20 cellular contexts compared by ENCODE assay signal in genomic region chr1:91633438-91633837, GRCh38.
A peak's percentile ranks its signal among the peaks of the same experiment; 100 is the strongest.
DNase-seq lines count a peak whose midpoint lies in the region; ATAC-seq, FAIRE-seq and TF ChIP-seq lines count a peak whose summit lies in the region.
"Had no signal": no experiment of that assay in that cellular context is flagged by ENCODE, and none has a peak within 500 bp of the region (broad histone marks: within the 10 kb centered on the region; RNA-seq: fewer than 3 reads in every experiment).

No MANE protein-coding gene starts in this region.

- H3K18ac ChIP-seq in trophoblast cell (ENCODE audit: low read length): no peak overlapping the region

- TF ChIP-seq RAD21 in HCT116 (IDR thresholded peaks at IDR 0.05; ENCODE audit: low read depth) (no peak), K562 (CRISPR knock-in tag; conservative IDR thresholded peaks at IDR 0.05 in 1 of 2, IDR thresholded peaks at IDR 0.05 in 1 of 2) (no peak)

- no peaks in the 10 kb centered on the region for H3K9me1 ChIP-seq in K562 (ENCODE audit: control insufficient read depth, insufficient read depth, low read length)

- in situ Hi-C loops in K562 (cut with MboI): no loop called here

- H2BK12ac ChIP-seq in trophoblast cell (ENCODE audit: low read length): no peak overlapping the region

- H3K4ac ChIP-seq in trophoblast cell (ENCODE audit: low read depth, low read length): no peak overlapping the region

- H2AFZ ChIP-seq in HCT116 (ENCODE audit: low read depth, low read length, poor library complexity, severe bottlenecking): no peak overlapping the region
- peak overlapping the region; percentile 33; the same call in 1 of the 2 replicates for H2AFZ ChIP-seq in K562 (ENCODE audit: low read depth, low read length)
- no peak overlapping the region for H2AFZ ChIP-seq in trophoblast cell (ENCODE audit: insufficient read depth, low read length, poor library complexity)

- no peak overlapping the region for H3K27ac Mint-ChIP-seq in CD14-positive monocyte
- H3K27ac Mint-ChIP-seq in activated CD4-positive, alpha-beta T cell treated with anti-CD3 and anti-CD28 coated beads, Interleukin-2, amount 10 ng/mL, durations not matched to agents 24 days and 14 days: no peak overlapping the region
- H3K27ac Mint-ChIP-seq: B cell, HFFc6 had no signal

- no peak overlapping the region for H3K14ac ChIP-seq in trophoblast cell (ENCODE audit: low read length)

- no peaks in the 10 kb centered on the region for H3K4me1 ChIP-seq in HCT116 (ENCODE audit: control insufficient read depth in 1 of 2, insufficient read depth in 2 of 2, low read length in 2 of 2)
- H3K4me1 ChIP-seq in K562 (replicated peaks in 1 of 2; ENCODE audit: control insufficient read depth in 2 of 2, insufficient read depth in 2 of 2, low read length in 2 of 2): no peaks in the 10 kb centered on the region
- peaks cover 17% of the 10 kb centered on the region; the same call in 1 of the 2 replicates for H3K4me1 ChIP-seq in iPS-20b (ENCODE audit: insufficient read depth, low read length)
- no peaks in the 10 kb centered on the region for H3K4me1 ChIP-seq in trophoblast cell (ENCODE audit: control insufficient read depth in 1 of 2, insufficient read depth in 2 of 2, low read length in 2 of 2)
- H3K4me1 ChIP-seq in gastroesophageal sphincter: no peaks in the 10 kb centered on the region

- H3K9ac ChIP-seq in HCT116 (ENCODE audit: low read length) (no peak overlapping the region), K562 (ENCODE audit: insufficient read depth in 1 of 2, low read depth in 2 of 2, low read length in 2 of 2) (no peak overlapping the region), iPS-20b (ENCODE audit: low read depth, low read length) (no peak overlapping the region), trophoblast cell (ENCODE audit: low read length) (no peak overlapping the region)

- peak; percentile 51 for FAIRE-seq in K562 (lab: Jason Lieb, UNC)
- FAIRE-seq: A204.1, D721Med, GM12891, H54, HepG2 had no signal

- no peaks in the 10 kb centered on the region for H3K36me3 Mint-ChIP-seq in CD14-positive monocyte
- no peaks in the 10 kb centered on the region for H3K36me3 Mint-ChIP-seq in activated CD4-positive, alpha-beta T cell treated with anti-CD3 and anti-CD28 coated beads, Interleukin-2, amount 10 ng/mL, durations not matched to agents 24 days and 14 days (ENCODE audit: low read depth)
- H3K36me3 Mint-ChIP-seq: CD4-positive, alpha-beta memory T cell had no signal

- H3K4me3 ChIP-seq in HCT116 (replicated peaks in 1 of 2; ENCODE audit: low read depth in 1 of 2, low read length in 2 of 2): no peak overlapping the region
- H3K4me3 ChIP-seq in K562: no peak overlapping the region
- H3K4me3 ChIP-seq in iPS-20b (ENCODE audit: low read length): no peak overlapping the region
- H3K4me3 ChIP-seq in trophoblast cell (ENCODE audit: low read depth, low read length): no peak overlapping the region
- no peak overlapping the region for H3K4me3 ChIP-seq in gastroesophageal sphincter

- no peaks in the 10 kb centered on the region for H3K27me3 ChIP-seq in HCT116 (ENCODE audit: insufficient read depth, low read length)
- no peaks in the 10 kb centered on the region for H3K27me3 ChIP-seq in K562 (ENCODE audit: control insufficient read depth in 2 of 2, insufficient read depth in 2 of 2, low read length in 2 of 2)
- no peaks in the 10 kb centered on the region for H3K27me3 ChIP-seq in iPS-20b (ENCODE audit: insufficient read depth, low read length)
- H3K27me3 ChIP-seq in trophoblast cell (ENCODE audit: insufficient read depth, low read length): no peaks in the 10 kb centered on the region
- H3K27me3 ChIP-seq in gastroesophageal sphincter: no peaks in the 10 kb centered on the region

- H3K23ac ChIP-seq in trophoblast cell (ENCODE audit: low read length): no peak overlapping the region

- no peaks in the 10 kb centered on the region for H3K79me2 ChIP-seq in HCT116 (ENCODE audit: insufficient read depth, low read length)
- no peaks in the 10 kb centered on the region for H3K79me2 ChIP-seq in K562 (ENCODE audit: control insufficient read depth, insufficient read depth, low read length)
- H3K79me2 ChIP-seq in trophoblast cell (ENCODE audit: control insufficient read depth, insufficient read depth, low read length, poor library complexity): no peaks in the 10 kb centered on the region

- TF ChIP-seq POLR2A in HCT116 (IDR thresholded peaks at IDR 0.05; ENCODE audit: borderline replicate concordance, extremely low read depth, insufficient read depth, insufficient read length): no peak
- no peak for TF ChIP-seq POLR2A in K562 (conservative IDR thresholded peaks at IDR 0.05)
- TF ChIP-seq POLR2A in gastroesophageal sphincter (IDR thresholded peaks at IDR 0.05): no peak

- no peak for DNase-seq in HCT116 (ENCODE audit: low read depth, low spot score)
- DNase-seq in K562 (ENCODE audit: extremely low read depth in 1 of 4, low spot score in 3 of 4): no peak
- DNase-seq in trophoblast cell: no peak
- no peak for DNase-seq in CD14-positive monocyte (ENCODE audit: low spot score)
- no peak for DNase-seq in activated CD4-positive, alpha-beta T cell treated with anti-CD3 and anti-CD28 coated beads, Interleukin-2, amount 10 ng/mL, durations not matched to agents 24 days and 14 days
- DNase-seq: C1 segment of cervical spinal cord; CD4-positive, alpha-beta memory T cell; COR-L47; DMS153; DMS79 treated with DMSO at 0.1 percent for 48 hours; EL; HFFc6 had no signal

- no peak overlapping the region for H3K4me2 ChIP-seq in HCT116 (ENCODE audit: low read length)
- H3K4me2 ChIP-seq in K562 (ENCODE audit: insufficient read depth, low read length): no peak overlapping the region
- H3K4me2 ChIP-seq in trophoblast cell (ENCODE audit: low read length): no peak overlapping the region

- no peak overlapping the region for H3K27ac ChIP-seq in HCT116 (ENCODE audit: low read depth, low read length)
- no peak overlapping the region for H3K27ac ChIP-seq in K562 (ENCODE audit: extremely low read depth, low read depth, low read length)
- H3K27ac ChIP-seq in iPS-20b (ENCODE audit: low read length): peak overlapping the region; percentile 88
- H3K27ac ChIP-seq in trophoblast cell (ENCODE audit: low read depth, low read length): no peak overlapping the region
- no peak overlapping the region for H3K27ac ChIP-seq in gastroesophageal sphincter

- H2AK5ac ChIP-seq in trophoblast cell (ENCODE audit: low read length): no peak overlapping the region

- TF ChIP-seq EP300 in K562 (IDR thresholded peaks at IDR 0.05; ENCODE audit: low read length) (no peak), gastroesophageal sphincter (IDR thresholded peaks at IDR 0.05) (no peak)

- H4K12ac ChIP-seq in trophoblast cell (ENCODE audit: low read depth, low read length): no peak overlapping the region

- CTCF ChIA-PET in HCT116 (lab: Charles Lee) (no interaction called here), K562 (lab: Yijun Ruan, JAX; ENCODE audit: low intra/inter-chr PET ratio) (no interaction called here)

- H3K9me2 ChIP-seq in HCT116 (ENCODE audit: insufficient read depth): no peaks in the 10 kb centered on the region

- H3K9me3 ChIP-seq in HCT116 (ENCODE audit: control insufficient read depth in 1 of 2, insufficient read depth in 1 of 2, low read depth in 1 of 2, low read length in 2 of 2) (no peaks in the 10 kb centered on the region), K562 (replicated peaks; ENCODE audit: control insufficient read depth, insufficient read depth, low read depth, low read length) (no peaks in the 10 kb centered on the region), iPS-20b (ENCODE audit: insufficient read depth, low read depth, low read length) (no peaks in the 10 kb centered on the region), trophoblast cell (ENCODE audit: insufficient read depth, low read depth, low read length) (no peaks in the 10 kb centered on the region), gastroesophageal sphincter (no peaks in the 10 kb centered on the region)

- H4K8ac ChIP-seq in trophoblast cell (ENCODE audit: low read depth, low read length): no peak overlapping the region

- no peaks in the 10 kb centered on the region for H4K20me1 ChIP-seq in HCT116 (ENCODE audit: insufficient read depth)
- no peaks in the 10 kb centered on the region for H4K20me1 ChIP-seq in K562 (replicated peaks; ENCODE audit: control insufficient read depth, insufficient read depth, low read length)

- H4K91ac ChIP-seq in trophoblast cell (ENCODE audit: low read depth, low read length): no peak overlapping the region

- BruUV-seq in HCT116 (replicated peaks; lab: Mats Ljungman, UMichigan) (no TSS peak), K562 (replicated peaks; lab: Mats Ljungman, UMichigan) (no TSS peak)

- no peaks in the 10 kb centered on the region for H3K79me1 ChIP-seq in trophoblast cell (ENCODE audit: low read length)

- peaks cover 1 to 5% (median 1%) of the 10 kb centered on the region in 3 donors for H3K27me3 Mint-ChIP-seq in CD14-positive monocyte (ENCODE audit: low read depth in 3 of 3)
- H3K27me3 Mint-ChIP-seq in activated CD4-positive, alpha-beta T cell treated with anti-CD3 and anti-CD28 coated beads, Interleukin-2, amount 10 ng/mL, durations not matched to agents 24 days and 14 days: no peaks in the 10 kb centered on the region
- H3K27me3 Mint-ChIP-seq: B cell; CD4-positive, alpha-beta memory T cell had no signal

- TF ChIP-seq CTCF in HCT116 (IDR thresholded peaks at IDR 0.05 in 2 of 3, conservative IDR thresholded peaks at IDR 0.05 in 1 of 3; ENCODE audit: borderline replicate concordance in 1 of 3, insufficient read depth in 1 of 3, low read depth in 2 of 3, low read length in 2 of 3) (no peak), K562 (IDR thresholded peaks at IDR 0.05 in 2 of 3, conservative IDR thresholded peaks at IDR 0.05 in 1 of 3; ENCODE audit: insufficient read depth in 2 of 3, low read depth in 1 of 3, low read length in 3 of 3) (no peak), CD14-positive monocyte (IDR thresholded peaks at IDR 0.05) (no peak), gastroesophageal sphincter (IDR thresholded peaks at IDR 0.05) (no peak)

- no peaks in the 10 kb centered on the region for H3K4me1 Mint-ChIP-seq in CD14-positive monocyte
- peaks cover 8% of the 10 kb centered on the region for H3K4me1 Mint-ChIP-seq in activated CD4-positive, alpha-beta T cell treated with anti-CD3 and anti-CD28 coated beads, Interleukin-2, amount 10 ng/mL, durations not matched to agents 24 days and 14 days
- H3K4me1 Mint-ChIP-seq: B cell had no signal

- POLR2A ChIA-PET in HCT116 (lab: Charles Lee): no interaction called here
- POLR2A ChIA-PET in K562 (lab: Yijun Ruan, JAX): interaction anchor here (0.7 to 2.3 kb wide), 4 partner anchors 10 to 103 kb away, joined by 3 to 6 read pairs (median 4); no protein-coding TSS in a partner anchor

- H3K9me3 Mint-ChIP-seq in CD14-positive monocyte: peaks cover 0 to 2% (median 0%) of the 10 kb centered on the region in 7 donors
- no peaks in the 10 kb centered on the region for H3K9me3 Mint-ChIP-seq in activated CD4-positive, alpha-beta T cell treated with anti-CD3 and anti-CD28 coated beads, Interleukin-2, amount 10 ng/mL, durations not matched to agents 24 days and 14 days
- H3K9me3 Mint-ChIP-seq: CD4-positive, alpha-beta memory T cell; HFFc6 had no signal

- RAD21 ChIA-PET in HCT116 (lab: Charles Lee; ENCODE audit: low non-redundant PET in 1 of 2, low total read pairs in 2 of 2, uncharacterized antibody in 2 of 2, unreplicated experiment in 2 of 2): no interaction called here

- no peak overlapping the region for H2BK120ac ChIP-seq in trophoblast cell (ENCODE audit: insufficient read depth, low read length, poor library complexity)

- ATAC-seq in HCT116: no peak
- peak; percentile 42; the same call in 2 of the 3 replicates for ATAC-seq in K562
- no peak for ATAC-seq in gastroesophageal sphincter
- ATAC-seq: HepG2 had no signal

- WGBS in K562 (ENCODE audit: insufficient coverage, low coverage, missing lambda C conversion rate): 72% methylated on average over 3 of the region's 3 CpGs
- WGBS in trophoblast cell (ENCODE audit: extremely low coverage, insufficient coverage, insufficient read length): no CpG with 5 or more reads among the region's 3 CpGs
- 89% methylated on average over 3 of the region's 3 CpGs; no CpG with 5 or more reads in 1 of the 2 donors for WGBS in gastroesophageal sphincter (ENCODE audit: low coverage in 1 of 2), 2 donors

- H3K4me3 Mint-ChIP-seq in CD14-positive monocyte: no peak overlapping the region
- no peak overlapping the region for H3K4me3 Mint-ChIP-seq in activated CD4-positive, alpha-beta T cell treated with anti-CD3 and anti-CD28 coated beads, Interleukin-2, amount 10 ng/mL, durations not matched to agents 24 days and 14 days
- H3K4me3 Mint-ChIP-seq: B cell; CD4-positive, alpha-beta memory T cell; HFFc6 had no signal

- no peak overlapping the region for H2BK5ac ChIP-seq in trophoblast cell (ENCODE audit: low read depth, low read length, poor library complexity)

- intact Hi-C loops in HCT116 (cut with micrococcal nuclease): no loop called here
- intact Hi-C loops in K562 (cut with micrococcal nuclease): no loop called here
- intact Hi-C loops in CD14-positive monocyte (cut with micrococcal nuclease): no loop called here
- intact Hi-C loops in activated CD4-positive, alpha-beta T cell treated with anti-CD3 and anti-CD28 coated beads, Interleukin-2, amount 10 ng/mL, durations not matched to agents 24 days and 14 days (cut with micrococcal nuclease): no loop called here

- H3K36me3 ChIP-seq in HCT116 (ENCODE audit: control insufficient read depth in 1 of 2, insufficient read depth in 2 of 2, low read length in 2 of 2) (no peaks in the 10 kb centered on the region), K562 (ENCODE audit: control insufficient read depth, insufficient read depth, low read length) (no peaks in the 10 kb centered on the region), iPS-20b (ENCODE audit: insufficient read depth, low read depth, low read length) (no peaks in the 10 kb centered on the region), trophoblast cell (ENCODE audit: control insufficient read depth in 1 of 2, insufficient read depth in 2 of 2, low read length in 2 of 2) (no peaks in the 10 kb centered on the region), gastroesophageal sphincter (no peaks in the 10 kb centered on the region)
